ENCODE assay signal across 8 cellular contexts in genomic region chr3:42830437-42831320, GRCh38. TPM values are rescaled to one million over a fixed set of nuclear protein-coding genes. Genes with fewer than 3 reads are reported as not detected.
DNase-seq lines count a peak whose midpoint lies in the region; ATAC-seq and TF ChIP-seq lines count a peak whose summit lies in the region.

No MANE protein-coding gene starts in this region.

- peak; percentile 48 for TF ChIP-seq CTCF in AG10803 (conservative IDR thresholded peaks at IDR 0.05; ENCODE audit: low read length)

- ATAC-seq in left ventricle myocardium superior = peak; percentile 36

- H3K4me3 ChIP-seq in AG10803 (ENCODE audit: low read length) = no peak overlapping the region

- in situ Hi-C loops in SK-MEL-5 (cut with HindIII; ENCODE audit: low pct_unique_long_range_greater_than_20kb, low sequenced_read_pairs) = no loop called here

- intact Hi-C loops in left ventricle myocardium superior (cut with micrococcal nuclease) = no loop called here
- intact Hi-C loops in posterior vena cava (cut with DNase I) = loop anchor here (2.0 to 5.0 kb wide), 2 partner anchors 50 to 52 kb away; no protein-coding TSS in a partner anchor

- DNase-seq in AG10803 (ENCODE audit: low read depth) (peak; percentile 21), HCEC 1CT (peak; percentile 53), SK-MEL-5 (ENCODE audit: low read depth, low spot score) (peak; percentile 58), left ventricle myocardium superior (no peak), posterior vena cava (ENCODE audit: low spot score) (no peak), retina (no peak), occipital lobe (lab: John Stamatoyannopoulos, UW) (no peak), glomerular visceral epithelial cell (ENCODE audit: extremely low spot score) (no peak)

RNA-seq across cellular contexts. Expression of gene ACKR2, which starts 21.4 kb away (rescaled TPM):
- total RNA-seq in SK-MEL-5 (2014; rRNA removed; shearing (Covaris generic)) = not detected in 2 replicates
- 0.11 and 0.29 TPM in 2 replicates for polyA plus RNA-seq in SK-MEL-5 (2015; cell fraction: cytosol; rRNA removed)
- 0.75 TPM in 1 of 2 replicates, not detected in the other for polyA plus RNA-seq in SK-MEL-5 (2015; cell fraction: nucleus; rRNA removed)
- total RNA-seq in left ventricle myocardium superior (0.92 TPM), posterior vena cava (10 to 100 TPM; 17.0 to 20.6 TPM), occipital lobe (0.16 TPM)

RNA-seq across cellular contexts. Expression of gene HIGD1A, which starts 26.4 kb away (rescaled TPM):
- 165 and 193 TPM in 2 replicates for total RNA-seq in SK-MEL-5 (2014; rRNA removed; shearing (Covaris generic))
- 147 and 162 TPM in 2 replicates for polyA plus RNA-seq in SK-MEL-5 (2015; cell fraction: cytosol; rRNA removed)
- polyA plus RNA-seq in SK-MEL-5 (2015; cell fraction: nucleus; rRNA removed) = 42.6 and 48.9 TPM in 2 replicates
- 333 TPM for total RNA-seq in left ventricle myocardium superior
- total RNA-seq in posterior vena cava = 100 to 1,000 TPM; 163 to 204 TPM
- 117 TPM for total RNA-seq in occipital lobe

RNA-seq across cellular contexts. Expression of gene CYP8B1, which starts 45.0 kb away (rescaled TPM):
- total RNA-seq in SK-MEL-5 (2014; rRNA removed; shearing (Covaris generic)) = not detected in 2 replicates
- polyA plus RNA-seq in SK-MEL-5 (2015; cell fraction: cytosol; rRNA removed) = not detected in 2 replicates
- polyA plus RNA-seq in SK-MEL-5 (2015; cell fraction: nucleus; rRNA removed) = not detected in 2 replicates
- total RNA-seq in left ventricle myocardium superior (not detected), posterior vena cava (under 1 TPM; 0.10 to 0.14 TPM), occipital lobe (not detected)

RNA-seq across cellular contexts. Expression of gene CCDC13, which starts 57.6 kb away (rescaled TPM):
- total RNA-seq in SK-MEL-5 (2014; rRNA removed; shearing (Covaris generic)) = 0.48 TPM in 1 of 2 replicates, not detected in the other
- polyA plus RNA-seq in SK-MEL-5 (2015; cell fraction: cytosol; rRNA removed) = 0.25 TPM in 1 of 2 replicates, not detected in the other
- 0.41 and 0.91 TPM in 2 replicates for polyA plus RNA-seq in SK-MEL-5 (2015; cell fraction: nucleus; rRNA removed)
- total RNA-seq in left ventricle myocardium superior (0.17 TPM), posterior vena cava (1 to 10 TPM; 1.4 to 2.7 TPM), occipital lobe (3.6 TPM)

Comparison
In these comparisons a context has a peak if more than half of its experiments do, and no peak if none do; other contexts are left out.
1. DNase-seq: peak in AG10803 (single experiment), HCEC 1CT (single experiment) and SK-MEL-5 (single experiment); none in left ventricle myocardium superior (single experiment), posterior vena cava (single experiment), retina (single experiment), occipital lobe (single experiment) and glomerular visceral epithelial cell (single experiment).